In the genomic region with DNA sequence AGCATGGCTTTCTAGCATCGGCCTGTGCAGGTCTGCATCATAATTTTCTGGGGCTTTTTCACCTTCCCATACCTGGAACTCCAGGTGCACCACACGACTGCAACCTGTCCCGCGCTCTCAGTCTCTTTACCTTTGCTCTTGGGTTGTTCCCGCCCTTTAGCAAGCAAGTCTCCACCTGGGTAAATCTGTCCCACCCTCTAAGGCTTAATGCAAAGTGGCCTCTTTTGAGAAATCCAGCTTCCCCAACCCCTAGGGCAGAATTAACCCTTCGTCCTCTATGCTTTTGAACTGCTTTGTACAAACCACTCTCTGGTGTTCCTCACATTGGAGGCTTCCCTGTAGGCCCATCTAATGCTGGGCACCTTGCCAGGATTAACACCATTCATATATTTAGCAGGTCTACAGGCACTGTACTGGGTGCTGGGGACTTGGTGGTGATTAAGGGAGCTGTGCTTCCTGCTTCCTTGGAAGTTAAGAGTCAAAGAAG, we compare ENCODE assay signal across 11 cellular contexts. TPM values are rescaled to one million over a fixed set of nuclear protein-coding genes. Genes with fewer than 3 reads are reported as not detected.
DNase-seq lines count a peak whose midpoint lies in the region; ATAC-seq lines count a peak whose summit lies in the region.
"Had no signal": no experiment of that assay in that cellular context is flagged by ENCODE, and none has a peak within 500 bp of the region (broad histone marks: within the 10 kb centered on the region; RNA-seq: fewer than 3 reads in every experiment).

No MANE protein-coding gene starts in this region.

- H3K4me3 Mint-ChIP-seq in stimulated activated naive CD8-positive, alpha-beta T cell treated with anti-CD3 and anti-CD28 coated beads, Interleukin-15, Interleukin-2, amounts not matched to agents 100 ng/mL and 50 ng/mL, for 24 hours, result peak overlapping the region; percentile 87
- H3K4me3 Mint-ChIP-seq in activated CD4-positive, alpha-beta memory T cell treated with anti-CD3 and anti-CD28 coated beads for 36 hours, result peak overlapping the region; percentile 41

- H3K27me3 ChIP-seq in aorta (ENCODE audit: control insufficient read depth in 1 of 2, insufficient read depth in 2 of 2, low read length in 1 of 2), result no peaks in the 10 kb centered on the region

- no peak overlapping the region for H3K4me3 ChIP-seq in aorta (ENCODE audit: low read length in 2 of 2)

- intact Hi-C loops in activated CD4-positive, alpha-beta memory T cell treated with anti-CD3 and anti-CD28 coated beads for 36 hours (cut with micrococcal nuclease), result no loop called here
- intact Hi-C loops in left colon (cut with DNase I, micrococcal nuclease) (no loop called here), aorta (cut with DNase I) (no loop called here)

- no peaks in the 10 kb centered on the region for H3K27me3 Mint-ChIP-seq in stimulated activated naive CD8-positive, alpha-beta T cell treated with anti-CD3 and anti-CD28 coated beads, Interleukin-15, Interleukin-2, amounts not matched to agents 100 ng/mL and 50 ng/mL, for 24 hours
- H3K27me3 Mint-ChIP-seq in activated CD4-positive, alpha-beta memory T cell treated with anti-CD3 and anti-CD28 coated beads for 36 hours, result no peaks in the 10 kb centered on the region

- 94 to 97% methylated on average over 6 of the region's 6 CpGs for WGBS in aorta, 2 donors

- CTCF ChIA-PET in activated CD4-positive, alpha-beta memory T cell treated with anti-CD3 and anti-CD28 coated beads for 36 hours (lab: Charles Lee), result interaction anchor here (5.3 kb wide), 1 partner anchor 16 kb away, joined by 31 read pairs; no protein-coding TSS in a partner anchor

- no peaks in the 10 kb centered on the region for H3K4me1 ChIP-seq in aorta (ENCODE audit: control insufficient read depth in 1 of 2, insufficient read depth in 2 of 2, low read length in 2 of 2)

- no peak for ATAC-seq in stimulated activated naive CD8-positive, alpha-beta T cell treated with anti-CD3 and anti-CD28 coated beads, Interleukin-15, Interleukin-2, amounts not matched to agents 100 U/mL and 50 U/mL, for 24 hours
- ATAC-seq in left colon (peak; percentile 40), aorta (ENCODE audit: low FRiP score) (no peak)

- no peaks in the 10 kb centered on the region for H3K9me3 ChIP-seq in aorta (ENCODE audit: control insufficient read depth, low read length)

- POLR2A ChIA-PET in activated CD4-positive, alpha-beta memory T cell treated with anti-CD3 and anti-CD28 coated beads for 36 hours (lab: Charles Lee), result no interaction called here

- no peaks in the 10 kb centered on the region for H3K36me3 ChIP-seq in aorta (ENCODE audit: control insufficient read depth in 1 of 2, insufficient read depth in 2 of 2, low read length in 1 of 2)

- no peak for DNase-seq in stimulated activated naive CD8-positive, alpha-beta T cell treated with anti-CD3 and anti-CD28 coated beads, Interleukin-15, Interleukin-2, amounts not matched to agents 100 U/mL and 50 U/mL, for 24 hours
- no peak for DNase-seq in activated CD4-positive, alpha-beta memory T cell treated with anti-CD3 and anti-CD28 coated beads for 36 hours
- DNase-seq in left colon (peak; percentile 58 to 65), SIG-M5 (lab: John Stamatoyannopoulos, UW) (no peak), NCI-H510A (lab: John Stamatoyannopoulos, UW) (no peak), C1 segment of cervical spinal cord (lab: John Stamatoyannopoulos, UW) (no peak), aorta (no peak)
- DNase-seq: activated effector memory CD4-positive, alpha-beta T cell treated with Interleukin-2 at 50 U/mL for 16 hours; DMS 273 treated with DMSO at 0.1 percent for 48 hours; substantia nigra had no signal

- H3K27ac ChIP-seq in aorta (ENCODE audit: low read depth in 1 of 2, low read length in 2 of 2), result no peak overlapping the region

- H3K27ac Mint-ChIP-seq in stimulated activated naive CD8-positive, alpha-beta T cell treated with anti-CD3 and anti-CD28 coated beads, Interleukin-15, Interleukin-2, amounts not matched to agents 100 ng/mL and 50 ng/mL, for 24 hours, result no peak overlapping the region
- no peak overlapping the region for H3K27ac Mint-ChIP-seq in activated CD4-positive, alpha-beta memory T cell treated with anti-CD3 and anti-CD28 coated beads for 36 hours

- peaks cover 54% of the 10 kb centered on the region for H3K4me1 Mint-ChIP-seq in stimulated activated naive CD8-positive, alpha-beta T cell treated with anti-CD3 and anti-CD28 coated beads, Interleukin-15, Interleukin-2, amounts not matched to agents 100 ng/mL and 50 ng/mL, for 24 hours (ENCODE audit: low read depth)
- peaks cover 57% of the 10 kb centered on the region for H3K4me1 Mint-ChIP-seq in activated CD4-positive, alpha-beta memory T cell treated with anti-CD3 and anti-CD28 coated beads for 36 hours (ENCODE audit: low read depth)

- peaks cover 10% of the 10 kb centered on the region for H3K36me3 Mint-ChIP-seq in stimulated activated naive CD8-positive, alpha-beta T cell treated with anti-CD3 and anti-CD28 coated beads, Interleukin-15, Interleukin-2, amounts not matched to agents 100 ng/mL and 50 ng/mL, for 24 hours (ENCODE audit: low read depth)
- H3K36me3 Mint-ChIP-seq in activated CD4-positive, alpha-beta memory T cell treated with anti-CD3 and anti-CD28 coated beads for 36 hours, result peaks cover 24% of the 10 kb centered on the region

- no peaks in the 10 kb centered on the region for H3K9me3 Mint-ChIP-seq in stimulated activated naive CD8-positive, alpha-beta T cell treated with anti-CD3 and anti-CD28 coated beads, Interleukin-15, Interleukin-2, amounts not matched to agents 100 ng/mL and 50 ng/mL, for 24 hours
- no peaks in the 10 kb centered on the region for H3K9me3 Mint-ChIP-seq in activated CD4-positive, alpha-beta memory T cell treated with anti-CD3 and anti-CD28 coated beads for 36 hours

RNA-seq across cellular contexts. Expression of a gene that starts 2.8 kb away (rescaled TPM):
- total RNA-seq in activated CD4-positive, alpha-beta memory T cell treated with anti-CD3 and anti-CD28 coated beads for 36 hours, result 10 to 100 TPM; 41.6 to 45.6 TPM
- 100 to 1,000 TPM; 106 to 108 TPM for total RNA-seq in left colon
- total RNA-seq in aorta, result 10 to 100 TPM; 11.9 to 28.8 TPM
- polyA plus RNA-seq in aorta, result 1 to 10 TPM; 4.6 to 7.0 TPM

RNA-seq across cellular contexts. Expression of a gene that starts 43.9 kb away (rescaled TPM):
- total RNA-seq in activated CD4-positive, alpha-beta memory T cell treated with anti-CD3 and anti-CD28 coated beads for 36 hours, result 10 to 100 TPM; 56.3 to 57.7 TPM
- total RNA-seq in left colon, result 10 to 100 TPM; 85.6 to 93.5 TPM
- 10 to 100 TPM; 12.4 to 15.0 TPM for total RNA-seq in aorta
- polyA plus RNA-seq in aorta, result 10 to 100 TPM; 13.4 to 21.8 TPM

Comparison
In these comparisons a context has a peak if more than half of its experiments do, and no peak if none do; other contexts are left out.
1. DNase-seq: peak in left colon (2 of 2); none in stimulated activated naive CD8-positive, alpha-beta T cell treated with anti-CD3 and anti-CD28 coated beads, Interleukin-15, Interleukin-2, amounts not matched to agents 100 U/mL and 50 U/mL, for 24 hours (single experiment), activated CD4-positive, alpha-beta memory T cell treated with anti-CD3 and anti-CD28 coated beads for 36 hours (single experiment), SIG-M5 (single experiment), NCI-H510A (single experiment), C1 segment of cervical spinal cord (0 of 14) and aorta (0 of 2).